In genomic region chr1:151005729-151006330, GRCh38 we compare ENCODE assay signal across 9 cellular contexts. TPM values are rescaled to one million over a fixed set of nuclear protein-coding genes. Genes with fewer than 3 reads are reported as not detected.
DNase-seq lines count a peak whose midpoint lies in the region; ATAC-seq, FAIRE-seq and TF ChIP-seq lines count a peak whose summit lies in the region.
"Had no signal": no experiment of that assay in that cellular context is flagged by ENCODE, and none has a peak within 500 bp of the region (broad histone marks: within the 10 kb centered on the region; RNA-seq: fewer than 3 reads in every experiment).

No MANE protein-coding gene starts in this region.

- H3K14ac ChIP-seq in H1 (ENCODE audit: insufficient read length): no peak overlapping the region

- CTCF ChIA-PET in H1 (lab: Charles Lee; ENCODE audit: partially characterized antibody): interaction anchor here (0.6 to 7.8 kb wide), 26 partner anchors 10 to 665 kb away, joined by 3 to 142 read pairs (median 4); partner anchors contain the start of genes ANXA9, CDC42SE1, TNFAIP8L2 and VPS72

- no peaks in the 10 kb centered on the region for H3K27me3 ChIP-seq in DND-41 (ENCODE audit: insufficient read depth, low read length, poor library complexity)
- H3K27me3 ChIP-seq in OCI-LY3 (ENCODE audit: low read depth, low read length): no peaks in the 10 kb centered on the region
- no peaks in the 10 kb centered on the region for H3K27me3 ChIP-seq in H1 (replicated peaks in 1 of 4; ENCODE audit: control insufficient read depth in 3 of 4, extremely low read depth in 1 of 4, insufficient read depth in 3 of 4, low read length in 3 of 4)
- no peaks in the 10 kb centered on the region for H3K27me3 ChIP-seq in neutrophil

- no peak overlapping the region for H2BK15ac ChIP-seq in H1 (ENCODE audit: low read length)

- no peak overlapping the region for H3K23ac ChIP-seq in H1 (ENCODE audit: insufficient read length)

- no peaks in the 10 kb centered on the region for H3K9me3 ChIP-seq in DND-41 (ENCODE audit: insufficient read depth, low read length, severe bottlenecking)
- H3K9me3 ChIP-seq in OCI-LY3 (ENCODE audit: insufficient read depth, low read length): no peaks in the 10 kb centered on the region
- no peaks in the 10 kb centered on the region for H3K9me3 ChIP-seq in H1 (ENCODE audit: insufficient read depth in 2 of 2, low read depth in 1 of 2, low read length in 1 of 2)
- H3K9me3 ChIP-seq in neutrophil: no peaks in the 10 kb centered on the region

- no peak for ATAC-seq in DND-41 (ENCODE audit: insufficient read depth, low read depth)

- 71% methylated on average over 4 of the region's 4 CpGs; no CpG with 5 or more reads in 1 of the 2 experiments for WGBS in H1 (ENCODE audit: extremely low coverage in 1 of 2, insufficient coverage in 1 of 2, insufficient read length in 1 of 2, insufficient replicate concordance in 2 of 2, low coverage in 1 of 2, low lambda C conversion rate in 2 of 2, missing lambda C conversion rate in 1 of 2), 2 experiments

- TF ChIP-seq POLR2A in H1 (IDR thresholded peaks at IDR 0.05; ENCODE audit: control extremely low read depth in 1 of 2, low read depth in 2 of 2, low read length in 2 of 2): no peak
- TF ChIP-seq POLR2A in GM12892 (IDR thresholded peaks at IDR 0.05; ENCODE audit: low read depth, low read length): no peak

- no peaks in the 10 kb centered on the region for H3K79me1 ChIP-seq in H1 (ENCODE audit: low read depth, low read length)

- DNase-seq in DND-41 (no peak), H1 (ENCODE audit: low read depth in 1 of 2, low spot score in 2 of 2) (no peak), NCI-H2107 treated with DMSO at 0.1 percent for 48 hours (lab: John Stamatoyannopoulos, UW; ENCODE audit: unreplicated experiment) (no peak), occipital lobe (lab: John Stamatoyannopoulos, UW) (no peak), GM12892 (ENCODE audit: insufficient read length) (no peak), hepatic stellate cell (ENCODE audit: low spot score) (no peak)

- H2BK120ac ChIP-seq in H1 (replicated peaks; ENCODE audit: low read depth, low read length): no peak overlapping the region

- H3K4ac ChIP-seq in H1 (replicated peaks; ENCODE audit: insufficient read length, low read depth, low read length): no peak overlapping the region

- H4K20me1 ChIP-seq in DND-41 (ENCODE audit: insufficient read depth, low read length) (no peaks in the 10 kb centered on the region), OCI-LY3 (ENCODE audit: insufficient read depth, low read length) (no peaks in the 10 kb centered on the region), H1 (replicated peaks in 1 of 2; ENCODE audit: control insufficient read depth in 1 of 2, insufficient read depth in 2 of 2, low read length in 2 of 2) (no peaks in the 10 kb centered on the region)

- H3K4me3 ChIP-seq in DND-41 (ENCODE audit: low read depth in 1 of 2, low read length in 2 of 2): peak overlapping the region; percentile 3 to 62; a peak in 3 of 4 replicates
- peak overlapping the region; percentile 73 for H3K4me3 ChIP-seq in OCI-LY3 (ENCODE audit: low read length)
- peak overlapping the region; percentile 6 to 57 (median 41); a peak in 6 of 8 replicates for H3K4me3 ChIP-seq in H1 (ENCODE audit: extremely low read depth in 1 of 4, insufficient read depth in 2 of 4, low read depth in 3 of 4, low read length in 4 of 4)
- peak overlapping the region; percentile 90 to 99 for H3K4me3 ChIP-seq in neutrophil (ENCODE audit: low read depth in 1 of 2, low read length in 1 of 2)

- no peak overlapping the region for H2BK12ac ChIP-seq in H1 (ENCODE audit: low read depth, low read length)

- peak overlapping the region; percentile 84 for H3K27ac ChIP-seq in DND-41 (ENCODE audit: low read length)
- H3K27ac ChIP-seq in OCI-LY3 (ENCODE audit: low read length): no peak overlapping the region
- no peak overlapping the region for H3K27ac ChIP-seq in H1 (ENCODE audit: low read depth, low read length)
- peak overlapping the region; percentile 96 for H3K27ac ChIP-seq in neutrophil

- H2AK5ac ChIP-seq in H1 (ENCODE audit: low read depth, low read length): no peak overlapping the region

- TF ChIP-seq CTCF in DND-41 (IDR thresholded peaks at IDR 0.05; ENCODE audit: borderline replicate concordance, extremely low read depth, low read length, poor library complexity, severe bottlenecking): no peak
- no peak for TF ChIP-seq CTCF in OCI-LY3 (IDR thresholded peaks at IDR 0.05; ENCODE audit: low read depth, low read length)
- no peak for TF ChIP-seq CTCF in H1 (IDR thresholded peaks at IDR 0.05; ENCODE audit: control extremely low read depth in 1 of 3, insufficient read depth in 1 of 3, low read depth in 1 of 3, low read length in 3 of 3)
- no peak for TF ChIP-seq CTCF in neutrophil (IDR thresholded peaks at IDR 0.05)

- peaks cover 74% of the 10 kb centered on the region for H3K4me1 ChIP-seq in DND-41 (ENCODE audit: insufficient read depth, low read length)
- peaks cover 30% of the 10 kb centered on the region for H3K4me1 ChIP-seq in OCI-LY3 (ENCODE audit: low read length)
- H3K4me1 ChIP-seq in H1 (replicated peaks in 1 of 4; ENCODE audit: control insufficient read depth in 3 of 4, insufficient read depth in 4 of 4, low read length in 3 of 4): peaks cover 9 to 12% (median 9%) of the 10 kb centered on the region in 4 experiments; a peak in 6 of 7 replicates
- H3K4me1 ChIP-seq in neutrophil (ENCODE audit: control insufficient read depth in 1 of 2, insufficient read depth in 1 of 2, low read depth in 1 of 2, low read length in 1 of 2): peaks cover 66 to 81% of the 10 kb centered on the region in 2 experiments

- peaks cover 5% of the 10 kb centered on the region for H3K23me2 ChIP-seq in H1 (ENCODE audit: low read depth, low read length)

- H4K8ac ChIP-seq in H1 (ENCODE audit: extremely low read depth, insufficient read depth, low read length): no peak overlapping the region

- no peak for TF ChIP-seq RAD21 in H1 (IDR thresholded peaks at IDR 0.05 in 1 of 2, conservative IDR thresholded peaks at IDR 0.05 in 1 of 2; ENCODE audit: low read depth in 2 of 2, low read length in 2 of 2)

- H3K4me2 ChIP-seq in DND-41 (ENCODE audit: insufficient read depth, low read length): peak overlapping the region; percentile 88
- peak overlapping the region; percentile 86 for H3K4me2 ChIP-seq in OCI-LY3 (ENCODE audit: low read length)
- peak overlapping the region; percentile 71 to 74 for H3K4me2 ChIP-seq in H1 (ENCODE audit: insufficient read depth in 1 of 2, low read depth in 2 of 2, low read length in 2 of 2)

- no peak for FAIRE-seq in H1 (lab: Jason Lieb, UNC)
- no peak for FAIRE-seq in GM12892 (lab: Jason Lieb, UNC)

- TF ChIP-seq EP300 in H1 (IDR thresholded peaks at IDR 0.05; ENCODE audit: borderline replicate concordance in 1 of 2, low read depth in 2 of 2, low read length in 2 of 2): no peak

- H3K9ac ChIP-seq in DND-41 (ENCODE audit: low read depth, low read length) (peak overlapping the region; percentile 56), OCI-LY3 (ENCODE audit: low read length) (peak overlapping the region; percentile 56), H1 (replicated peaks in 1 of 4; ENCODE audit: extremely low read depth in 1 of 4, low read depth in 3 of 4, low read length in 3 of 4) (no peak overlapping the region; a peak in 2 of 7 replicates)

- H3K36me3 ChIP-seq in DND-41 (ENCODE audit: insufficient read depth, low read length): peaks cover 3% of the 10 kb centered on the region; the same call in 1 of the 2 replicates
- no peaks in the 10 kb centered on the region for H3K36me3 ChIP-seq in OCI-LY3 (replicated peaks; ENCODE audit: low read depth, low read length)
- no peaks in the 10 kb centered on the region for H3K36me3 ChIP-seq in H1 (ENCODE audit: control insufficient read depth in 2 of 4, insufficient read depth in 4 of 4, low read length in 3 of 4)
- peaks cover 8% of the 10 kb centered on the region for H3K36me3 ChIP-seq in neutrophil

- no peak overlapping the region for H2BK5ac ChIP-seq in H1 (ENCODE audit: low read depth, low read length)

- peak overlapping the region; percentile 87 for H2AFZ ChIP-seq in DND-41 (ENCODE audit: low read depth, low read length)
- peak overlapping the region; percentile 88 for H2AFZ ChIP-seq in OCI-LY3 (ENCODE audit: low read depth, low read length)
- no peak overlapping the region for H2AFZ ChIP-seq in H1 (ENCODE audit: low read length)

- no peak overlapping the region for H2BK20ac ChIP-seq in H1 (ENCODE audit: low read length)

- peaks cover 24% of the 10 kb centered on the region for H3K79me2 ChIP-seq in DND-41 (ENCODE audit: insufficient read depth, low read length)
- peaks cover 14% of the 10 kb centered on the region; the same call in 1 of the 2 replicates for H3K79me2 ChIP-seq in OCI-LY3 (ENCODE audit: low read length)
- H3K79me2 ChIP-seq in H1 (ENCODE audit: control insufficient read depth in 1 of 2, insufficient read depth in 2 of 2, low read length in 2 of 2): peaks cover 0 to 5% of the 10 kb centered on the region in 2 experiments; a peak in 2 of 4 replicates

- no peak overlapping the region for H4K91ac ChIP-seq in H1 (replicated peaks; ENCODE audit: insufficient read length, low read length)

- no peak overlapping the region for H3K18ac ChIP-seq in H1 (ENCODE audit: extremely low read depth, low read length)

- no peak overlapping the region for H3K56ac ChIP-seq in H1 (replicated peaks; ENCODE audit: insufficient read length, low read depth, low read length)

- no peak overlapping the region for H4K5ac ChIP-seq in H1 (ENCODE audit: insufficient read length, low read depth, low read length)

- POLR2A ChIA-PET in H1 (lab: Charles Lee; ENCODE audit: partially characterized antibody): interaction anchor here (0.6 to 3.1 kb wide), 20 partner anchors 8 to 435 kb away, joined by 3 to 28 read pairs (median 5); partner anchors contain the start of genes ANXA9, C1orf56, CDC42SE1 and CERS2

RNA-seq across cellular contexts. Expression of gene MINDY1, which starts 0.9 kb away (rescaled TPM):
- 10.6 and 11.4 TPM in 2 replicates for total RNA-seq in H1 (2021; fragmentation: NEBNext Ultra II Directional; extraction: Animal tissue kit (Norgen Biotek cat#: 25700))
- 10.3 and 11.5 TPM in 2 replicates for polyA plus RNA-seq in H1 (2011; rRNA removed)
- polyA plus RNA-seq in H1 (2011; cell fraction: cytosol; rRNA removed): 8.7 TPM
- 15.1 TPM for polyA plus RNA-seq in H1 (2011; cell fraction: nucleus; rRNA removed)
- polyA plus RNA-seq in H1 (2012, experiment 1 of 2): 8.3 to 9.2 TPM (median 8.6 TPM) in 4 replicates
- polyA plus RNA-seq in H1 (2012, experiment 2 of 2): 7.1 TPM
- polyA plus RNA-seq in H1 (2013, experiment 1 of 2): 6.2 TPM
- 5.9 TPM for polyA plus RNA-seq in H1 (2013, experiment 2 of 2)
- polyA minus RNA-seq in H1 (2011; rRNA and poly(A)+ RNA removed): 14.8 and 16.8 TPM in 2 replicates
- polyA minus RNA-seq in H1 (2011; cell fraction: cytosol; rRNA and poly(A)+ RNA removed): 11.1 TPM
- polyA minus RNA-seq in H1 (2011; cell fraction: nucleus; rRNA and poly(A)+ RNA removed): 9.8 TPM
- total RNA-seq in occipital lobe: 10.5 TPM
- polyA plus RNA-seq in GM12892 (2012; ENCODE audit: missing spikeins): 2.7 TPM

RNA-seq across cellular contexts. Expression of gene PRUNE1, which starts 2.4 kb away (rescaled TPM):
- 27.5 and 32.8 TPM in 2 replicates for total RNA-seq in H1 (2021; fragmentation: NEBNext Ultra II Directional; extraction: Animal tissue kit (Norgen Biotek cat#: 25700))
- 42.8 and 54.2 TPM in 2 replicates for polyA plus RNA-seq in H1 (2011; rRNA removed)
- polyA plus RNA-seq in H1 (2011; cell fraction: cytosol; rRNA removed): 39.8 TPM
- 28.4 TPM for polyA plus RNA-seq in H1 (2011; cell fraction: nucleus; rRNA removed)
- 23.4 to 32.8 TPM (median 28.8 TPM) in 4 replicates for polyA plus RNA-seq in H1 (2012, experiment 1 of 2)
- polyA plus RNA-seq in H1 (2012, experiment 2 of 2): 25.5 TPM
- polyA plus RNA-seq in H1 (2013, experiment 1 of 2): 21.6 TPM
- polyA plus RNA-seq in H1 (2013, experiment 2 of 2): 24.7 TPM
- 44.0 and 46.6 TPM in 2 replicates for polyA minus RNA-seq in H1 (2011; rRNA and poly(A)+ RNA removed)
- polyA minus RNA-seq in H1 (2011; cell fraction: cytosol; rRNA and poly(A)+ RNA removed): 30.5 TPM
- 13.5 TPM for polyA minus RNA-seq in H1 (2011; cell fraction: nucleus; rRNA and poly(A)+ RNA removed)
- 25.3 TPM for total RNA-seq in occipital lobe
- 8.0 TPM for polyA plus RNA-seq in GM12892 (2012; ENCODE audit: missing spikeins)

RNA-seq across cellular contexts. Expression of gene ANXA9, which starts 23.7 kb away (rescaled TPM):
- 1.5 and 1.8 TPM in 2 replicates for total RNA-seq in H1 (2021; fragmentation: NEBNext Ultra II Directional; extraction: Animal tissue kit (Norgen Biotek cat#: 25700))
- polyA plus RNA-seq in H1 (2011; rRNA removed): 3.3 and 3.5 TPM in 2 replicates
- polyA plus RNA-seq in H1 (2011; cell fraction: cytosol; rRNA removed): 3.7 TPM
- polyA plus RNA-seq in H1 (2011; cell fraction: nucleus; rRNA removed): 5.8 TPM
- polyA plus RNA-seq in H1 (2012, experiment 1 of 2): 2.4 to 3.2 TPM (median 3.0 TPM) in 4 replicates
- 2.2 TPM for polyA plus RNA-seq in H1 (2012, experiment 2 of 2)
- 1.1 TPM for polyA plus RNA-seq in H1 (2013, experiment 1 of 2)
- polyA plus RNA-seq in H1 (2013, experiment 2 of 2): 1.3 TPM
- polyA minus RNA-seq in H1 (2011; rRNA and poly(A)+ RNA removed): 4.3 and 7.1 TPM in 2 replicates
- polyA minus RNA-seq in H1 (2011; cell fraction: cytosol; rRNA and poly(A)+ RNA removed): 4.5 TPM
- polyA minus RNA-seq in H1 (2011; cell fraction: nucleus; rRNA and poly(A)+ RNA removed): 5.6 TPM
- total RNA-seq in occipital lobe: not detected
- 0.51 TPM for polyA plus RNA-seq in GM12892 (2012; ENCODE audit: missing spikeins)

RNA-seq across cellular contexts. Expression of gene BNIPL, which starts 30.6 kb away (rescaled TPM):
- 2.3 and 2.4 TPM in 2 replicates for total RNA-seq in H1 (2021; fragmentation: NEBNext Ultra II Directional; extraction: Animal tissue kit (Norgen Biotek cat#: 25700))
- 3.3 and 3.5 TPM in 2 replicates for polyA plus RNA-seq in H1 (2011; rRNA removed)
- polyA plus RNA-seq in H1 (2011; cell fraction: cytosol; rRNA removed): 4.2 TPM
- 5.8 TPM for polyA plus RNA-seq in H1 (2011; cell fraction: nucleus; rRNA removed)
- 2.3 to 3.7 TPM (median 2.9 TPM) in 4 replicates for polyA plus RNA-seq in H1 (2012, experiment 1 of 2)
- polyA plus RNA-seq in H1 (2012, experiment 2 of 2): 1.3 TPM
- 1.1 TPM for polyA plus RNA-seq in H1 (2013, experiment 1 of 2)
- polyA plus RNA-seq in H1 (2013, experiment 2 of 2): 0.88 TPM
- polyA minus RNA-seq in H1 (2011; rRNA and poly(A)+ RNA removed): 2.6 and 3.9 TPM in 2 replicates
- polyA minus RNA-seq in H1 (2011; cell fraction: cytosol; rRNA and poly(A)+ RNA removed): 0.37 TPM
- polyA minus RNA-seq in H1 (2011; cell fraction: nucleus; rRNA and poly(A)+ RNA removed): 1.00 TPM
- 0.16 TPM for total RNA-seq in occipital lobe
- 0.28 TPM for polyA plus RNA-seq in GM12892 (2012; ENCODE audit: missing spikeins)
- total RNA-seq: HT1080 had no signal

RNA-seq across cellular contexts. Expression of gene CERS2, which starts 31.2 kb away (rescaled TPM):
- 237 and 241 TPM in 2 replicates for total RNA-seq in H1 (2021; fragmentation: NEBNext Ultra II Directional; extraction: Animal tissue kit (Norgen Biotek cat#: 25700))
- 153 and 216 TPM in 2 replicates for polyA plus RNA-seq in H1 (2011; rRNA removed)
- 153 TPM for polyA plus RNA-seq in H1 (2011; cell fraction: cytosol; rRNA removed)
- polyA plus RNA-seq in H1 (2011; cell fraction: nucleus; rRNA removed): 172 TPM
- polyA plus RNA-seq in H1 (2012, experiment 1 of 2): 143 to 179 TPM (median 156 TPM) in 4 replicates
- polyA plus RNA-seq in H1 (2012, experiment 2 of 2): 302 TPM
- 284 TPM for polyA plus RNA-seq in H1 (2013, experiment 1 of 2)
- 302 TPM for polyA plus RNA-seq in H1 (2013, experiment 2 of 2)
- 234 and 288 TPM in 2 replicates for polyA minus RNA-seq in H1 (2011; rRNA and poly(A)+ RNA removed)
- 120 TPM for polyA minus RNA-seq in H1 (2011; cell fraction: cytosol; rRNA and poly(A)+ RNA removed)
- polyA minus RNA-seq in H1 (2011; cell fraction: nucleus; rRNA and poly(A)+ RNA removed): 98.2 TPM
- total RNA-seq in occipital lobe: 35.6 TPM
- 60.1 TPM for polyA plus RNA-seq in GM12892 (2012; ENCODE audit: missing spikeins)

Comparison
In these comparisons a context has a peak if more than half of its experiments do, and no peak if none do; other contexts are left out.
1. H3K27ac ChIP-seq: peak in DND-41 (single experiment) and neutrophil (single experiment); none in OCI-LY3 (single experiment) and H1 (single experiment).
2. H3K4me3 ChIP-seq: peak in every context shown above with its lines; median percentile 94 in neutrophil; 73 in OCI-LY3; 41 in H1; 32 in DND-41.
3. H3K9ac ChIP-seq: peak in DND-41 (single experiment) and OCI-LY3 (single experiment); none in H1 (0 of 4).
4. Peak in every context shown above with its lines, with median percentiles within 50 percentile points of each other: H3K4me2 ChIP-seq.